8 cellular contexts compared by ENCODE assay signal in genomic region chr6:44064089-44064947, GRCh38.
DNase-seq lines count a peak whose midpoint lies in the region; ATAC-seq and TF ChIP-seq lines count a peak whose summit lies in the region.

No MANE protein-coding gene starts in this region.

- H3K4ac ChIP-seq in trophoblast cell (ENCODE audit: low read depth, low read length), result peak overlapping the region; percentile 41

- peak overlapping the region; percentile 6 for H2BK12ac ChIP-seq in trophoblast cell (ENCODE audit: low read length)

- no peak for TF ChIP-seq POLR2A in Peyer's patch (IDR thresholded peaks at IDR 0.05)

- H3K27ac ChIP-seq in Peyer's patch (peak overlapping the region in 3 of 4 donors; percentile 7 to 35 (median 13)), trophoblast cell (ENCODE audit: low read depth, low read length) (no peak overlapping the region)

- no peaks in the 10 kb centered on the region for H3K79me2 ChIP-seq in trophoblast cell (ENCODE audit: control insufficient read depth, insufficient read depth, low read length, poor library complexity)

- no peak overlapping the region for H3K9ac ChIP-seq in trophoblast cell (ENCODE audit: low read length)

- peak overlapping the region; percentile 53 for H4K91ac ChIP-seq in trophoblast cell (ENCODE audit: low read depth, low read length)

- H4K12ac ChIP-seq in trophoblast cell (ENCODE audit: low read depth, low read length), result no peak overlapping the region

- H4K8ac ChIP-seq in trophoblast cell (ENCODE audit: low read depth, low read length), result no peak overlapping the region

- H3K27me3 ChIP-seq in Peyer's patch, result no peaks in the 10 kb centered on the region
- no peaks in the 10 kb centered on the region for H3K27me3 ChIP-seq in trophoblast cell (ENCODE audit: insufficient read depth, low read length)

- peak overlapping the region; percentile 35 for H2BK120ac ChIP-seq in trophoblast cell (ENCODE audit: insufficient read depth, low read length, poor library complexity)

- H3K4me1 ChIP-seq in Peyer's patch, result peaks cover 0 to 4% (median 0%) of the 10 kb centered on the region in 4 donors
- peaks cover 20 to 24% of the 10 kb centered on the region in 2 experiments for H3K4me1 ChIP-seq in trophoblast cell (ENCODE audit: control insufficient read depth in 1 of 2, insufficient read depth in 2 of 2, low read length in 2 of 2)

- peaks cover 20% of the 10 kb centered on the region for H3K79me1 ChIP-seq in trophoblast cell (ENCODE audit: low read length)

- peak overlapping the region; percentile 49 for H3K14ac ChIP-seq in trophoblast cell (ENCODE audit: low read length)

- H3K23ac ChIP-seq in trophoblast cell (ENCODE audit: low read length), result no peak overlapping the region

- no CpG with 5 or more reads among the region's 17 CpGs for WGBS in trophoblast cell (ENCODE audit: extremely low coverage, insufficient coverage, insufficient read length)

- no peak overlapping the region for H3K18ac ChIP-seq in trophoblast cell (ENCODE audit: low read length)

- H2AK5ac ChIP-seq in trophoblast cell (ENCODE audit: low read length), result peak overlapping the region; percentile 11

- TF ChIP-seq CTCF in Peyer's patch (IDR thresholded peaks at IDR 0.05) (no peak), fibroblast of mammary gland (conservative IDR thresholded peaks at IDR 0.05; ENCODE audit: control insufficient read depth, insufficient read depth, low read depth, low read length) (no peak)

- no peak for ATAC-seq in GM21360 (IDR thresholded peaks at IDR 0.05; ENCODE audit: unreplicated experiment)

- H3K9me3 ChIP-seq in Peyer's patch (peaks cover 0 to 5% (median 0%) of the 10 kb centered on the region in 4 donors), trophoblast cell (ENCODE audit: insufficient read depth, low read depth, low read length) (peaks cover 1% of the 10 kb centered on the region)

- H3K36me3 ChIP-seq in Peyer's patch, result no peaks in the 10 kb centered on the region
- no peaks in the 10 kb centered on the region for H3K36me3 ChIP-seq in trophoblast cell (ENCODE audit: control insufficient read depth in 1 of 2, insufficient read depth in 2 of 2, low read length in 2 of 2)

- peak overlapping the region; percentile 2 for H2AFZ ChIP-seq in trophoblast cell (ENCODE audit: insufficient read depth, low read length, poor library complexity)

- H3K4me3 ChIP-seq in Peyer's patch (no peak overlapping the region), fibroblast of mammary gland (ENCODE audit: control insufficient read depth, low read depth, low read length) (no peak overlapping the region), trophoblast cell (ENCODE audit: low read depth, low read length) (no peak overlapping the region)

- H2BK5ac ChIP-seq in trophoblast cell (ENCODE audit: low read depth, low read length, poor library complexity), result no peak overlapping the region

- DNase-seq in Daoy (ENCODE audit: low read depth) (peak; percentile 99), Peyer's patch (peak in 2 of 3 donors; percentile 22 to 67), fibroblast of mammary gland (ENCODE audit: low read depth) (peak; percentile 99), trophoblast cell (peak; percentile 74 to 86), NCI-H2029 treated with DMSO at 0.1 percent for 48 hours (lab: John Stamatoyannopoulos, UW) (no peak), NCI-H446 (lab: John Stamatoyannopoulos, UW) (no peak), DMS53 (lab: John Stamatoyannopoulos, UW) (no peak)

- H3K4me2 ChIP-seq in trophoblast cell (ENCODE audit: low read length), result no peak overlapping the region

Comparison
In these comparisons a context has a peak if more than half of its experiments do, and no peak if none do; other contexts are left out.
1. DNase-seq: peak in Daoy (single experiment), Peyer's patch (2 of 3), fibroblast of mammary gland (single experiment) and trophoblast cell (2 of 2); none in NCI-H2029 treated with DMSO at 0.1 percent for 48 hours (single experiment), NCI-H446 (0 of 2) and DMS53 (single experiment).